17 cellular contexts compared by ENCODE assay signal in the genomic region with DNA sequence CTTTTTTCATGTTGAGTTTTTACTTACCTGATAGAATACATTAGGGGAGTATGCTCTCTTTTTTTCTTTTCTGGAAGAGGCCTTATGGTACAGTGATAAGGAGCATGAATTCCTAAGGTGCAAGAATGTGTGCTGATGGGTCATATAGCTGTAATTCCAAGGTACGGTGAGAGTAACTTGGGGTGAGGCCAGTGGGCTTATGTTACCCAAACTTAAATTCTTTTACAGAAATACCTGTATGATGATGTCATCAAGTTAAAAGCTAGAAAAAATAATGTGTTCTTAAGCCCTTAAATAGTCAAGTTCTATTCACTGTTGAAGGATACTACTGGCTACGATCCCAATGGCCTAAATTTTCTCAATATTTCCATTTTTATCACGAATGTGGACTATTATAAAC.
DNase-seq lines count a peak whose midpoint lies in the region; ATAC-seq and TF ChIP-seq lines count a peak whose summit lies in the region.
"Had no signal": no experiment of that assay in that cellular context is flagged by ENCODE, and none has a peak within 500 bp of the region (broad histone marks: within the 10 kb centered on the region; RNA-seq: fewer than 3 reads in every experiment).

No MANE protein-coding gene starts in this region.

- no peak overlapping the region for H3K27ac Mint-ChIP-seq in naive thymus-derived CD4-positive, alpha-beta T cell
- H3K27ac Mint-ChIP-seq: B cell, HFFc6 had no signal

- H3K4me2 ChIP-seq in PC-9 = no peak overlapping the region
- H3K4me2 ChIP-seq: KMS-11 had no signal

- no peaks in the 10 kb centered on the region for H4K20me1 ChIP-seq in PC-9 (ENCODE audit: insufficient read depth)

- no peaks in the 10 kb centered on the region for H3F3A ChIP-seq in PC-9 (ENCODE audit: insufficient read depth, low read depth)

- ATAC-seq in GM21515 (IDR thresholded peaks at IDR 0.05; ENCODE audit: unreplicated experiment) = no peak
- ATAC-seq in naive thymus-derived CD4-positive, alpha-beta T cell = no peak

- POLR2A ChIA-PET in HEK293 (lab: Yijun Ruan, JAX) = no interaction called here
- POLR2A ChIA-PET in PC-9 (lab: Charles Lee; ENCODE audit: unreplicated experiment) = no interaction called here
- POLR2A ChIA-PET in naive thymus-derived CD4-positive, alpha-beta T cell (lab: Charles Lee) = no interaction called here

- no peak overlapping the region for H3K4me3 ChIP-seq in HEK293 (ENCODE audit: low read depth, low read length)
- H3K4me3 ChIP-seq in PC-9 = no peak overlapping the region
- H3K4me3 ChIP-seq in fibroblast of pulmonary artery (replicated peaks; ENCODE audit: low read depth, low read length) = no peak overlapping the region
- no peak overlapping the region for H3K4me3 ChIP-seq in naive thymus-derived CD4-positive, alpha-beta T cell (ENCODE audit: low read length)
- H3K4me3 ChIP-seq: Peyer's patch had no signal

- H3K36me3 Mint-ChIP-seq in naive thymus-derived CD4-positive, alpha-beta T cell = no peaks in the 10 kb centered on the region

- H3K9me3 Mint-ChIP-seq in naive thymus-derived CD4-positive, alpha-beta T cell = no peaks in the 10 kb centered on the region
- H3K9me3 Mint-ChIP-seq: HFFc6 had no signal

- CTCF ChIA-PET in HEK293 (lab: Yijun Ruan, JAX) = interaction anchor here (0.6 to 0.7 kb wide), 2 partner anchors 83 to 490 kb away, joined by 3 to 4 read pairs; no protein-coding TSS in a partner anchor
- CTCF ChIA-PET in PC-9 (lab: Charles Lee) = interaction anchor here (0.9 kb wide), 1 partner anchor 34 kb away, joined by 3 read pairs; no protein-coding TSS in a partner anchor
- CTCF ChIA-PET in naive thymus-derived CD4-positive, alpha-beta T cell (lab: Charles Lee) = no interaction called here

- no peaks in the 10 kb centered on the region for H3K79me2 ChIP-seq in PC-9 (ENCODE audit: low read depth)

- H3K4me1 Mint-ChIP-seq in naive thymus-derived CD4-positive, alpha-beta T cell = no peaks in the 10 kb centered on the region
- H3K4me1 Mint-ChIP-seq: B cell had no signal

- no peaks in the 10 kb centered on the region for H3K9me3 ChIP-seq in HEK293 (ENCODE audit: control insufficient read depth, insufficient read depth, low read depth, low read length)
- no peaks in the 10 kb centered on the region for H3K9me3 ChIP-seq in PC-9 (ENCODE audit: insufficient read depth, low read depth)
- H3K9me3 ChIP-seq in naive thymus-derived CD4-positive, alpha-beta T cell (ENCODE audit: control insufficient read depth in 2 of 3, low read length in 3 of 3) = no peaks in the 10 kb centered on the region
- H3K9me3 ChIP-seq: Peyer's patch had no signal

- H3K36me3 ChIP-seq in HEK293 (ENCODE audit: control insufficient read depth in 2 of 2, insufficient read depth in 1 of 2, low read length in 2 of 2) (no peaks in the 10 kb centered on the region), PC-9 (ENCODE audit: low read depth) (no peaks in the 10 kb centered on the region)
- no peaks in the 10 kb centered on the region for H3K36me3 ChIP-seq in naive thymus-derived CD4-positive, alpha-beta T cell (ENCODE audit: control insufficient read depth in 2 of 3, insufficient read depth in 3 of 3, low read length in 3 of 3)
- H3K36me3 ChIP-seq: Peyer's patch had no signal

- peaks cover 0 to 9% (median 5%) of the 10 kb centered on the region in 5 donors for H3K27me3 Mint-ChIP-seq in naive thymus-derived CD4-positive, alpha-beta T cell

- intact Hi-C loops in PC-9 (cut with micrococcal nuclease; ENCODE audit: unreplicated experiment) = no loop called here
- intact Hi-C loops in naive thymus-derived CD4-positive, alpha-beta T cell (cut with micrococcal nuclease) = no loop called here

- no peaks in the 10 kb centered on the region for H3K9me2 ChIP-seq in PC-9 (ENCODE audit: insufficient read depth)

- H3K4me3 Mint-ChIP-seq in naive thymus-derived CD4-positive, alpha-beta T cell = no peak overlapping the region
- H3K4me3 Mint-ChIP-seq: B cell, HFFc6 had no signal

- H3K27ac ChIP-seq in HEK293 (ENCODE audit: extremely low read depth, low read depth, low read length) = no peak overlapping the region
- H3K27ac ChIP-seq in PC-9 = no peak overlapping the region
- no peak overlapping the region for H3K27ac ChIP-seq in naive thymus-derived CD4-positive, alpha-beta T cell (ENCODE audit: low read depth, low read length)
- H3K27ac ChIP-seq: KMS-11, Peyer's patch had no signal

- DNase-seq in PC-9 = no peak
- DNase-seq in fibroblast of pulmonary artery (ENCODE audit: low read depth) = peak; percentile 11
- peak; percentile 13 for DNase-seq in non-pigmented ciliary epithelial cell (ENCODE audit: low read depth)
- DNase-seq in NCI-H2081 treated with DMSO at 0.1 percent for 48 hours (lab: John Stamatoyannopoulos, UW) = no peak
- no peak for DNase-seq in naive thymus-derived CD4-positive, alpha-beta T cell
- DNase-seq in stimulated activated CD4-positive, alpha-beta T cell treated with anti-CD3 and anti-CD28 coated beads, Interleukin-1b, Interleukin-23, amount 100 ng/mL, for 48 hours = no peak
- DNase-seq: H7, HFFc6, NCI-H1105, NCI-H146, NCI-H2029, NCI-H524 treated with DMSO at 0.1 percent for 48 hours, Peyer's patch had no signal

- BruUV-seq in PC-9 (replicated peaks; lab: Mats Ljungman, UMichigan) = no TSS peak

- no peaks in the 10 kb centered on the region for H3K27me3 ChIP-seq in PC-9 (ENCODE audit: insufficient read depth, low read depth)
- no peaks in the 10 kb centered on the region for H3K27me3 ChIP-seq in naive thymus-derived CD4-positive, alpha-beta T cell (ENCODE audit: control insufficient read depth in 2 of 2, insufficient read depth in 2 of 2, low read length in 2 of 2)
- H3K27me3 ChIP-seq: Peyer's patch had no signal

- H3K4me1 ChIP-seq in HEK293 (ENCODE audit: control insufficient read depth, insufficient read depth, low read length) = no peaks in the 10 kb centered on the region
- no peaks in the 10 kb centered on the region for H3K4me1 ChIP-seq in PC-9 (replicated peaks; ENCODE audit: insufficient read depth)
- no peaks in the 10 kb centered on the region for H3K4me1 ChIP-seq in naive thymus-derived CD4-positive, alpha-beta T cell (ENCODE audit: control insufficient read depth in 2 of 2, insufficient read depth in 2 of 2, low read length in 2 of 2)
- H3K4me1 ChIP-seq: Peyer's patch had no signal

- no peak for TF ChIP-seq CTCF in HEK293 (tag by site-specific recombination; IDR thresholded peaks at IDR 0.05)
- TF ChIP-seq CTCF in PC-9 (conservative IDR thresholded peaks at IDR 0.05) = no peak
- TF ChIP-seq CTCF in fibroblast of pulmonary artery (IDR thresholded peaks at IDR 0.05; ENCODE audit: low read length, missing control alignments) = no peak

- 0 out of 2 replicates have a peak overlapping the region, but pooled peaks have one; percentile 37 for H2AFZ ChIP-seq in PC-9

TF ChIP-seq in HEK293, 187 proteins besides CTCF, POLR2A, EP300 and RAD21:
- TF ChIP-seq, protein P1, sequence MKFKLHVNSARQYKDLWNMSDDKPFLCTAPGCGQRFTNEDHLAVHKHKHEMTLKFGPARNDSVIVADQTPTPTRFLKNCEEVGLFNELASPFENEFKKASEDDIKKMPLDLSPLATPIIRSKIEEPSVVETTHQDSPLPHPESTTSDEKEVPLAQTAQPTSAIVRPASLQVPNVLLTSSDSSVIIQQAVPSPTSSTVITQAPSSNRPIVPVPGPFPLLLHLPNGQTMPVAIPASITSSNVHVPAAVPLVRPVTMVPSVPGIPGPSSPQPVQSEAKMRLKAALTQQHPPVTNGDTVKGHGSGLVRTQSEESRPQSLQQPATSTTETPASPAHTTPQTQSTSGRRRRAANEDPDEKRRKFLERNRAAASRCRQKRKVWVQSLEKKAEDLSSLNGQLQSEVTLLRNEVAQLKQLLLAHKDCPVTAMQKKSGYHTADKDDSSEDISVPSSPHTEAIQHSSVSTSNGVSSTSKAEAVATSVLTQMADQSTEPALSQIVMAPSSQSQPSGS (tag by site-specific recombination; IDR thresholded peaks at IDR 0.05; ENCODE audit: low read depth) = peak; percentile 57
- TF ChIP-seq ZFP69B (tag by site-specific recombination; IDR thresholded peaks at IDR 0.05) = no peak
- TF ChIP-seq, protein P2, sequence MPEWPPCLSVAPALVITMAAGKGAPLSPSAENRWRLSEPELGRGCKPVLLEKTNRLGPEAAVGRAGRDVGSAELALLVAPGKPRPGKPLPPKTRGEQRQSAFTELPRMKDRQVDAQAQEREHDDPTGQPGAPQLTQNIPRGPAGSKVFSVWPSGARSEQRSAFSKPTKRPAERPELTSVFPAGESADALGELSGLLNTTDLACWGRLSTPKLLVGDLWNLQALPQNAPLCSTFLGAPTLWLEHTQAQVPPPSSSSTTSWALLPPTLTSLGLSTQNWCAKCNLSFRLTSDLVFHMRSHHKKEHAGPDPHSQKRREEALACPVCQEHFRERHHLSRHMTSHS (tag by site-specific recombination; IDR thresholded peaks at IDR 0.05) = no peak

Comparison
In these comparisons a context has a peak if more than half of its experiments do, and no peak if none do; other contexts are left out.
1. DNase-seq: peak in fibroblast of pulmonary artery (single experiment) and non-pigmented ciliary epithelial cell (single experiment); none in PC-9 (0 of 2), NCI-H2081 treated with DMSO at 0.1 percent for 48 hours (single experiment), naive thymus-derived CD4-positive, alpha-beta T cell (0 of 9) and stimulated activated CD4-positive, alpha-beta T cell treated with anti-CD3 and anti-CD28 coated beads, Interleukin-1b, Interleukin-23, amount 100 ng/mL, for 48 hours (single experiment).